ENCODE assay signal across 14 cellular contexts in genomic region chr17:82846061-82846691, GRCh38. TPM values are rescaled to one million over a fixed set of nuclear protein-coding genes. Genes with fewer than 3 reads are reported as not detected.
A peak's percentile ranks its signal among the peaks of the same experiment; 100 is the strongest.
DNase-seq lines count a peak whose midpoint lies in the region; ATAC-seq and TF ChIP-seq lines count a peak whose summit lies in the region.
"Had no signal": no experiment of that assay in that cellular context is flagged by ENCODE, and none has a peak within 500 bp of the region (broad histone marks: within the 10 kb centered on the region; RNA-seq: fewer than 3 reads in every experiment).

No MANE protein-coding gene starts in this region.

- TF ChIP-seq POLR2A in heart left ventricle (IDR thresholded peaks at IDR 0.05): no peak
- TF ChIP-seq POLR2A in upper lobe of left lung (IDR thresholded peaks at IDR 0.05): no peak

- peak overlapping the region in 11 of 12 donors; percentile 7 to 60 (median 46) for H3K4me3 ChIP-seq in heart left ventricle
- peak overlapping the region in 3 of 4 donors; percentile 37 to 50 (median 42) for H3K4me3 ChIP-seq in upper lobe of left lung
- no peak overlapping the region for H3K4me3 ChIP-seq in MG63
- H3K4me3 ChIP-seq: BLaER1 treated with 17β-estradiol and CSF1 and Interleukin-3, amounts not matched to agents 10 nM and 100 nM; cardiac muscle cell had no signal

- ATAC-seq in heart left ventricle: peak in 3 of 4 donors; percentile 21 to 48 (median 29)
- peak; percentile 20 for ATAC-seq in omental fat pad (ENCODE audit: low FRiP score)
- peak; percentile 54 to 63 for ATAC-seq in upper lobe of left lung (ENCODE audit: low FRiP score in 2 of 2)
- no peak for ATAC-seq in HG02840 (IDR thresholded peaks at IDR 0.05; ENCODE audit: low FRiP score, unreplicated experiment)
- ATAC-seq: stimulated activated memory B cell treated with anti-CD40 and anti-IgM and Interleukin-4, amounts not matched to agents 10 μg/mL and 1 μg/mL and 100 μg/mL, for 72 hours had no signal

- TF ChIP-seq CTCF in heart left ventricle (IDR thresholded peaks at IDR 0.05): peak in 3 of 12 donors; percentile 6 to 37 (median 13)
- TF ChIP-seq CTCF in omental fat pad (IDR thresholded peaks at IDR 0.05): no peak
- TF ChIP-seq CTCF in upper lobe of left lung (IDR thresholded peaks at IDR 0.05): no peak

- H3K36me3 ChIP-seq in heart left ventricle (peaks cover 0 to 5% (median 0%) of the 10 kb centered on the region in 9 donors), upper lobe of left lung (no peaks in the 10 kb centered on the region), MG63 (peaks cover 10% of the 10 kb centered on the region)
- H3K36me3 ChIP-seq: cardiac muscle cell had no signal

- intact Hi-C loops in heart left ventricle (cut with DNase I): loop anchor here in 2 of 10 donors (5.0 kb wide), 1 partner anchor 64 kb away; no protein-coding TSS in a partner anchor

- H3K27ac ChIP-seq in heart left ventricle (peak overlapping the region; percentile 13 to 94 (median 80)), upper lobe of left lung (peak overlapping the region; percentile 58 to 81 (median 65))
- H3K27ac ChIP-seq: BLaER1 treated with 17β-estradiol and CSF1 and Interleukin-3, amounts not matched to agents 10 nM and 100 nM; cardiac muscle cell; KMS-11 had no signal

- H3K9me3 ChIP-seq in heart left ventricle: no peaks in the 10 kb centered on the region
- no peaks in the 10 kb centered on the region for H3K9me3 ChIP-seq in upper lobe of left lung
- H3K9me3 ChIP-seq in MG63: no peaks in the 10 kb centered on the region

- H3K4me1 ChIP-seq in heart left ventricle (peaks cover 0 to 20% (median 9%) of the 10 kb centered on the region in 12 donors), upper lobe of left lung (peaks cover 11 to 31% (median 22%) of the 10 kb centered on the region in 4 donors)

- no peak for TF ChIP-seq EP300 in upper lobe of left lung (IDR thresholded peaks at IDR 0.05)

- DNase-seq in cerebellar cortex (ENCODE audit: low spot score): peak; percentile 29
- peak in 1 of 5 donors; percentile 46 for DNase-seq in heart left ventricle
- DNase-seq in omental fat pad (ENCODE audit: low spot score): no peak
- DNase-seq in upper lobe of left lung: no peak
- no peak for DNase-seq in MG63
- no peak for DNase-seq in SIG-M5 (lab: John Stamatoyannopoulos, UW)
- DNase-seq: activated CD4-positive, alpha-beta T cell treated with anti-CD3 and anti-CD28 coated beads for 4 hours; NCI-H2171 treated with DMSO at 0.1 percent for 48 hours had no signal

- WGBS in heart left ventricle, 4 donors: 59 to 74% (median 60%) methylated on average over 25 of the region's 25 CpGs
- 57 to 68% methylated on average over 23 to 25 of the region's 25 CpGs for WGBS in upper lobe of left lung, 2 donors

- H3K27me3 ChIP-seq in heart left ventricle: no peaks in the 10 kb centered on the region
- H3K27me3 ChIP-seq in upper lobe of left lung: no peaks in the 10 kb centered on the region
- H3K27me3 ChIP-seq in MG63: no peaks in the 10 kb centered on the region
- H3K27me3 ChIP-seq: BLaER1 treated with 17β-estradiol and CSF1 and Interleukin-3, amounts not matched to agents 10 nM and 100 nM; cardiac muscle cell had no signal

RNA-seq across cellular contexts. Expression of gene ZNF750, which starts 6.4 kb away (rescaled TPM):
- total RNA-seq in heart left ventricle: under 1 TPM in 2 of 9 donors, not detected in 7; 0.31 to 0.38 TPM
- polyA plus RNA-seq in heart left ventricle: under 1 TPM; 0.08 to 0.17 TPM
- total RNA-seq in omental fat pad: not detected
- total RNA-seq in upper lobe of left lung: 10 to 100 TPM in 2 of 6 donors, 1 to 10 TPM in 4; 2.9 to 14.4 (median 6.9) TPM
- not detected in 2 replicates for total RNA-seq in MG63 (2014; rRNA removed; shearing (Covaris generic); ENCODE audit: low replicate concordance)
- total RNA-seq: cardiac muscle cell, myocyte had no signal
